ENCODE assay signal across 16 cellular contexts in genomic region chr4:20629180-20630115, GRCh38.
DNase-seq lines count a peak whose midpoint lies in the region; ATAC-seq, FAIRE-seq and TF ChIP-seq lines count a peak whose summit lies in the region.
"Had no signal": no experiment of that assay in that cellular context is flagged by ENCODE, and none has a peak within 500 bp of the region (broad histone marks: within the 10 kb centered on the region; RNA-seq: fewer than 3 reads in every experiment).

No MANE protein-coding gene starts in this region.

- no peak overlapping the region for H3K4ac ChIP-seq in mesendoderm (ENCODE audit: low read depth, low read length)

- no peak overlapping the region for H3K23ac ChIP-seq in mesendoderm (ENCODE audit: low read length)

- H3K79me2 ChIP-seq in mesendoderm (ENCODE audit: control insufficient read depth, insufficient read depth, low read length): no peaks in the 10 kb centered on the region

- H4K8ac ChIP-seq in mesendoderm (ENCODE audit: low read depth, low read length): no peak overlapping the region

- FAIRE-seq in frontal cortex (lab: Jason Lieb, UNC) (no peak), H54 (lab: Jason Lieb, UNC) (no peak)

- H2BK15ac ChIP-seq in mesendoderm (replicated peaks; ENCODE audit: low read depth): no peak overlapping the region

- no peaks in the 10 kb centered on the region for H3K36me3 ChIP-seq in mesendoderm (ENCODE audit: control insufficient read depth, insufficient read depth, low read length)

- no peaks in the 10 kb centered on the region for H3K27me3 ChIP-seq in mesendoderm (ENCODE audit: insufficient read depth, low read length, poor library complexity)

- no peak overlapping the region for H4K5ac ChIP-seq in mesendoderm (ENCODE audit: low read length)

- no peak overlapping the region for H3K4me3 ChIP-seq in mesendoderm (ENCODE audit: low read length)

- H3K4me2 ChIP-seq in mesendoderm (ENCODE audit: low read length): no peak overlapping the region

- WGBS in mesendoderm (ENCODE audit: extremely low coverage, insufficient coverage, low lambda C conversion rate): no CpG with 5 or more reads among the region's 7 CpGs

- H3K56ac ChIP-seq in mesendoderm (ENCODE audit: low read length): no peak overlapping the region

- H3K27ac ChIP-seq in mesendoderm (ENCODE audit: low read depth, low read length): peak overlapping the region; percentile 28
- H3K27ac ChIP-seq: epithelial cell of prostate had no signal

- no peaks in the 10 kb centered on the region for H3K79me1 ChIP-seq in mesendoderm (ENCODE audit: low read length)

- DNase-seq in NOMO-1 (lab: John Stamatoyannopoulos, UW; ENCODE audit: unreplicated experiment in 2 of 2) (peak; percentile 45 to 79), mesendoderm (no peak), occipital lobe (lab: John Stamatoyannopoulos, UW) (no peak), frontal cortex (ENCODE audit: low spot score in 2 of 2) (no peak), HEK293T (ENCODE audit: extremely low spot score) (no peak), H54 (ENCODE audit: insufficient read length, low spot score) (no peak)
- DNase-seq: activated CD4-positive, alpha-beta T cell treated with anti-CD3 and anti-CD28 coated beads for 36 hours; DND-41; HCEC 1CT; naive thymus-derived CD8-positive, alpha-beta T cell; retina; stimulated activated naive CD4-positive, alpha-beta T cell treated with Interleukin-2 at 50 U/mL for 16 hours; T-cell had no signal

- POLR2A ChIA-PET in HEK293T (lab: Yijun Ruan, JAX): no interaction called here

- H3K4me1 ChIP-seq in mesendoderm (ENCODE audit: control insufficient read depth, low read depth, low read length): no peaks in the 10 kb centered on the region

- CTCF ChIA-PET in HEK293T (lab: Yijun Ruan, JAX): no interaction called here

- no peak overlapping the region for H3K9ac ChIP-seq in mesendoderm (ENCODE audit: low read length)

- no peak overlapping the region for H2AK5ac ChIP-seq in mesendoderm (ENCODE audit: low read length)

- H3K18ac ChIP-seq in mesendoderm (ENCODE audit: low read length): no peak overlapping the region

- ATAC-seq in GM19324 (IDR thresholded peaks at IDR 0.05; ENCODE audit: low FRiP score, unreplicated experiment): peak; percentile 46
- peak; percentile 74 for ATAC-seq in HG03025 (IDR thresholded peaks at IDR 0.05; ENCODE audit: low FRiP score, unreplicated experiment)
- ATAC-seq: activated CD4-positive, alpha-beta T cell treated with anti-CD3 and anti-CD28 coated beads for 36 hours; naive thymus-derived CD8-positive, alpha-beta T cell; T-cell had no signal

- no peak overlapping the region for H2BK5ac ChIP-seq in mesendoderm (ENCODE audit: low read length)

- no peak for TF ChIP-seq POLR2A in H54 (IDR thresholded peaks at IDR 0.05; ENCODE audit: low read depth, low read length)

- no peak overlapping the region for H2BK120ac ChIP-seq in mesendoderm (ENCODE audit: low read depth, low read length)

TF ChIP-seq in HEK293T, 16 proteins besides CTCF, POLR2A, EP300 and RAD21:
- TF ChIP-seq BHLHE40 (IDR thresholded peaks at IDR 0.05; ENCODE audit: borderline replicate concordance) (no peak), PKNOX1 (IDR thresholded peaks at IDR 0.05) (no peak), HDGF (IDR thresholded peaks at IDR 0.05; ENCODE audit: borderline replicate concordance) (no peak), NFRKB (IDR thresholded peaks at IDR 0.05) (no peak), L3MBTL2 (conservative IDR thresholded peaks at IDR 0.05) (no peak), ELF4 (IDR thresholded peaks at IDR 0.05) (no peak), ARNT (IDR thresholded peaks at IDR 0.05) (no peak), CTBP1 (IDR thresholded peaks at IDR 0.05; ENCODE audit: borderline replicate concordance) (no peak), TARDBP (IDR thresholded peaks at IDR 0.05) (no peak), FOXM1 (IDR thresholded peaks at IDR 0.05; ENCODE audit: borderline replicate concordance) (no peak), FOXA1 (IDR thresholded peaks at IDR 0.05) (no peak), SUZ12 (IDR thresholded peaks at IDR 0.05) (no peak), LEF1 (IDR thresholded peaks at IDR 0.05; ENCODE audit: borderline replicate concordance) (no peak), ZNF384 (IDR thresholded peaks at IDR 0.05) (no peak), SP1 (IDR thresholded peaks at IDR 0.05) (no peak), FOXK2 (IDR thresholded peaks at IDR 0.05) (no peak)

Comparison
In these comparisons a context has a peak if more than half of its experiments do, and no peak if none do; other contexts are left out.
1. DNase-seq: peak in NOMO-1 (2 of 2); none in mesendoderm (single experiment), occipital lobe (single experiment), frontal cortex (0 of 2), HEK293T (single experiment) and H54 (single experiment).